22 cellular contexts compared by ENCODE assay signal in genomic region chr3:196194542-196194915, GRCh38. TPM values are rescaled to one million over a fixed set of nuclear protein-coding genes. Genes with fewer than 3 reads are reported as not detected.
DNase-seq lines count a peak whose midpoint lies in the region; ATAC-seq, FAIRE-seq and TF ChIP-seq lines count a peak whose summit lies in the region.
"Had no signal": no experiment of that assay in that cellular context is flagged by ENCODE, and none has a peak within 500 bp of the region (broad histone marks: within the 10 kb centered on the region; RNA-seq: fewer than 3 reads in every experiment).

No MANE protein-coding gene starts in this region.

- peak overlapping the region; percentile 24 for H3K9ac ChIP-seq in neuronal stem cell (ENCODE audit: low read depth, low read length, poor library complexity)

- H2AFZ ChIP-seq in neuronal stem cell (ENCODE audit: low read length) = peak overlapping the region; percentile 15

- DNase-seq in CD14-positive monocyte (ENCODE audit: low spot score) (no peak), HUDEP-2 (lab: John Stamatoyannopoulos, UW; ENCODE audit: unreplicated experiment in 76 of 76) (peak in 75 of 76 experiments; percentile 34 to 92 (median 75)), neuronal stem cell (ENCODE audit: low spot score) (no peak), LoVo (ENCODE audit: low spot score) (no peak), NCI-H1436 treated with DMSO at 0.1 percent for 48 hours (lab: John Stamatoyannopoulos, UW) (no peak), GM12892 (ENCODE audit: insufficient read length) (no peak)
- DNase-seq in activated CD8-positive, alpha-beta T cell treated with anti-CD3 and anti-CD28 coated beads, Interleukin-2, amount 10 ng/mL, durations not matched to agents 7 days and 5 days = no peak
- DNase-seq: activated CD4-positive, CD25-positive, alpha-beta regulatory T cell; brain microvascular endothelial cell; DMS53; dorsolateral prefrontal cortex; NCI-H2029 treated with DMSO at 0.1 percent for 48 hours; NCI-H510A treated with DMSO at 0.1 percent for 48 hours; occipital lobe; stimulated activated CD4-positive, alpha-beta T cell treated with anti-CD3 and anti-CD28 coated beads, Interleukin-4, amount 100 ng/mL, for 1 hour; thyroid gland had no signal

- FAIRE-seq in GM12892 (lab: Jason Lieb, UNC) = no peak

- TF ChIP-seq POLR2A in GM12892 (IDR thresholded peaks at IDR 0.05; ENCODE audit: low read depth, low read length) = no peak

- no peaks in the 10 kb centered on the region for H3K36me3 ChIP-seq in neuronal stem cell (replicated peaks in 1 of 2; ENCODE audit: control insufficient read depth in 2 of 2, insufficient read depth in 2 of 2, low read length in 2 of 2)
- H3K36me3 ChIP-seq: brain microvascular endothelial cell, thyroid gland had no signal

- no peak overlapping the region for H3K4me3 Mint-ChIP-seq in CD14-positive monocyte
- H3K4me3 Mint-ChIP-seq in activated CD8-positive, alpha-beta T cell treated with anti-CD3 and anti-CD28 coated beads, Interleukin-2, amount 10 ng/mL, durations not matched to agents 7 days and 5 days = no peak overlapping the region
- H3K4me3 Mint-ChIP-seq: activated naive CD8-positive, alpha-beta T cell; mesothelial cell of epicardium had no signal

- peak overlapping the region; percentile 61 for H2AK5ac ChIP-seq in neuronal stem cell (ENCODE audit: low read depth, low read length)

- H3K79me1 ChIP-seq in neuronal stem cell (ENCODE audit: low read depth, low read length) = peaks cover 4% of the 10 kb centered on the region

- no peak overlapping the region for H2BK15ac ChIP-seq in neuronal stem cell (ENCODE audit: low read length)

- no peak overlapping the region for H2BK12ac ChIP-seq in neuronal stem cell (ENCODE audit: low read length)

- POLR2A ChIA-PET in activated CD8-positive, alpha-beta T cell treated with anti-CD3 and anti-CD28 coated beads, Interleukin-2, amount 10 ng/mL, durations not matched to agents 7 days and 5 days (lab: Charles Lee) = interaction anchor here (0.6 to 1.8 kb wide), 5 partner anchors 9 to 124 kb away, joined by 3 to 9 read pairs (median 4); no protein-coding TSS in a partner anchor

- no peak overlapping the region for H4K91ac ChIP-seq in neuronal stem cell (ENCODE audit: low read depth, low read length, poor library complexity)

- no CpG with 5 or more reads among the region's 5 CpGs for WGBS in neuronal stem cell (ENCODE audit: extremely low coverage in 2 of 2, insufficient read length in 2 of 2, insufficient replicate concordance in 1 of 2), 2 donors

- peaks cover 0 to 2% (median 0%) of the 10 kb centered on the region in 7 donors for H3K9me3 Mint-ChIP-seq in CD14-positive monocyte
- no peaks in the 10 kb centered on the region for H3K9me3 Mint-ChIP-seq in activated CD8-positive, alpha-beta T cell treated with anti-CD3 and anti-CD28 coated beads, Interleukin-2, amount 10 ng/mL, durations not matched to agents 7 days and 5 days (ENCODE audit: insufficient read depth)
- H3K9me3 Mint-ChIP-seq: mesothelial cell of epicardium had no signal

- H3K9me3 ChIP-seq in neuronal stem cell (replicated peaks in 1 of 2; ENCODE audit: control insufficient read depth in 2 of 2, insufficient read depth in 1 of 2, low read depth in 1 of 2, low read length in 2 of 2) = no peaks in the 10 kb centered on the region
- H3K9me3 ChIP-seq: thyroid gland had no signal

- TF ChIP-seq CTCF in CD14-positive monocyte (IDR thresholded peaks at IDR 0.05) = no peak

- H3K4me3 ChIP-seq in neuronal stem cell (ENCODE audit: low read length in 2 of 2) = no peak overlapping the region
- H3K4me3 ChIP-seq: dorsolateral prefrontal cortex, thyroid gland had no signal

- no peak overlapping the region for H3K14ac ChIP-seq in neuronal stem cell (ENCODE audit: low read length)

- CTCF ChIA-PET in activated CD8-positive, alpha-beta T cell treated with anti-CD3 and anti-CD28 coated beads, Interleukin-2, amount 10 ng/mL, durations not matched to agents 7 days and 5 days (lab: Charles Lee) = interaction anchor here (5.0 to 7.3 kb wide), 2 partner anchors 14 to 120 kb away, joined by 66 read pairs; no protein-coding TSS in a partner anchor

- H2BK120ac ChIP-seq in neuronal stem cell (ENCODE audit: low read depth, low read length) = no peak overlapping the region

- H3K4me1 Mint-ChIP-seq in CD14-positive monocyte = peaks cover 45% of the 10 kb centered on the region
- peaks cover 45% of the 10 kb centered on the region for H3K4me1 Mint-ChIP-seq in activated CD8-positive, alpha-beta T cell treated with anti-CD3 and anti-CD28 coated beads, Interleukin-2, amount 10 ng/mL, durations not matched to agents 7 days and 5 days (ENCODE audit: low read depth)

- no peak overlapping the region for H3K4ac ChIP-seq in neuronal stem cell (ENCODE audit: low read length)

- H2BK5ac ChIP-seq in neuronal stem cell (ENCODE audit: low read length) = no peak overlapping the region

- peak overlapping the region; percentile 70 to 98 (median 78) for H3K27ac Mint-ChIP-seq in CD14-positive monocyte
- peak overlapping the region; percentile 63 for H3K27ac Mint-ChIP-seq in activated CD8-positive, alpha-beta T cell treated with anti-CD3 and anti-CD28 coated beads, Interleukin-2, amount 10 ng/mL, durations not matched to agents 7 days and 5 days
- H3K27ac Mint-ChIP-seq: activated naive CD8-positive, alpha-beta T cell; mesothelial cell of epicardium had no signal

- no peak overlapping the region for H3K18ac ChIP-seq in neuronal stem cell (ENCODE audit: low read length)

- H3K4me1 ChIP-seq in neuronal stem cell (ENCODE audit: control insufficient read depth in 2 of 2, insufficient read depth in 1 of 2, low read depth in 1 of 2, low read length in 2 of 2) = peaks cover 4 to 9% of the 10 kb centered on the region in 2 donors
- H3K4me1 ChIP-seq: thyroid gland had no signal

- H3K27ac ChIP-seq in neuronal stem cell (replicated peaks; ENCODE audit: low read length) = no peak overlapping the region
- H3K27ac ChIP-seq: brain microvascular endothelial cell, thyroid gland had no signal

- peaks cover 0 to 4% of the 10 kb centered on the region in 2 donors for H3K36me3 Mint-ChIP-seq in CD14-positive monocyte
- no peaks in the 10 kb centered on the region for H3K36me3 Mint-ChIP-seq in activated CD8-positive, alpha-beta T cell treated with anti-CD3 and anti-CD28 coated beads, Interleukin-2, amount 10 ng/mL, durations not matched to agents 7 days and 5 days (ENCODE audit: low read depth)
- H3K36me3 Mint-ChIP-seq: activated naive CD8-positive, alpha-beta T cell; mesothelial cell of epicardium had no signal

- peaks cover 0 to 19% (median 0%) of the 10 kb centered on the region in 3 experiments for H3K27me3 ChIP-seq in neuronal stem cell (ENCODE audit: control insufficient read depth in 3 of 3, insufficient read depth in 3 of 3, low read depth in 1 of 3, low read length in 3 of 3)
- H3K27me3 ChIP-seq: brain microvascular endothelial cell, dorsolateral prefrontal cortex, thyroid gland had no signal

- H3K27me3 Mint-ChIP-seq in CD14-positive monocyte (ENCODE audit: low read depth in 3 of 3) = peaks cover 1 to 4% (median 3%) of the 10 kb centered on the region in 3 donors
- H3K27me3 Mint-ChIP-seq in activated CD8-positive, alpha-beta T cell treated with anti-CD3 and anti-CD28 coated beads, Interleukin-2, amount 10 ng/mL, durations not matched to agents 7 days and 5 days (ENCODE audit: low read depth) = no peaks in the 10 kb centered on the region
- H3K27me3 Mint-ChIP-seq: activated naive CD8-positive, alpha-beta T cell had no signal

- intact Hi-C loops in CD14-positive monocyte (cut with micrococcal nuclease) = loop anchor here (5.0 kb wide), 2 partner anchors 37 to 42 kb away; no protein-coding TSS in a partner anchor

- ATAC-seq in activated CD8-positive, alpha-beta T cell treated with anti-CD3 and anti-CD28 coated beads, Interleukin-2, amount 10 ng/mL, durations not matched to agents 7 days and 5 days = no peak
- ATAC-seq: esophagus mucosa, HCT116 had no signal

- no peak overlapping the region for H3K4me2 ChIP-seq in neuronal stem cell (ENCODE audit: insufficient read depth, low read length, poor library complexity, severe bottlenecking)

- H4K8ac ChIP-seq in neuronal stem cell (ENCODE audit: low read depth, low read length) = no peak overlapping the region

- peak overlapping the region; percentile 80 for H3K23ac ChIP-seq in neuronal stem cell (ENCODE audit: low read depth, low read length, poor library complexity)

RNA-seq across cellular contexts. Expression of gene ZDHHC19, which starts 16.7 kb away (rescaled TPM):
- polyA plus RNA-seq in CD14-positive monocyte = not detected
- not detected for total RNA-seq in activated CD8-positive, alpha-beta T cell treated with anti-CD3 and anti-CD28 coated beads, Interleukin-2, amount 10 ng/mL, durations not matched to agents 7 days and 5 days
- 1.1 TPM for polyA plus RNA-seq in neuronal stem cell (2013, experiment 1 of 2)
- 0.84 TPM for polyA plus RNA-seq in neuronal stem cell (2013, experiment 2 of 2)
- polyA plus RNA-seq in GM12892 (2012; ENCODE audit: missing spikeins) = not detected
- total RNA-seq: esophagus mucosa, glomerular endothelial cell, HT1080, occipital lobe, thyroid gland had no signal

RNA-seq across cellular contexts. Expression of gene SLC51A, which starts 21.8 kb away (rescaled TPM):
- 1 to 10 TPM in 1 of 2 donors, under 1 TPM in 1; 0.37 to 1.1 TPM for polyA plus RNA-seq in CD14-positive monocyte
- total RNA-seq in activated CD8-positive, alpha-beta T cell treated with anti-CD3 and anti-CD28 coated beads, Interleukin-2, amount 10 ng/mL, durations not matched to agents 7 days and 5 days = not detected
- polyA plus RNA-seq in neuronal stem cell (2013, experiment 1 of 2) = 0.07 TPM
- not detected for polyA plus RNA-seq in neuronal stem cell (2013, experiment 2 of 2)
- 1.7 TPM for polyA plus RNA-seq in GM12892 (2012; ENCODE audit: missing spikeins)
- total RNA-seq: esophagus mucosa, glomerular endothelial cell, HT1080, mesothelial cell of epicardium, occipital lobe had no signal

Comparison
In these comparisons a context has a peak if more than half of its experiments do, and no peak if none do; other contexts are left out.
1. DNase-seq: peak in HUDEP-2 (75 of 76); none in CD14-positive monocyte (single experiment), activated CD8-positive, alpha-beta T cell treated with anti-CD3 and anti-CD28 coated beads, Interleukin-2, amount 10 ng/mL, durations not matched to agents 7 days and 5 days (single experiment), neuronal stem cell (single experiment), LoVo (single experiment), NCI-H1436 treated with DMSO at 0.1 percent for 48 hours (single experiment) and GM12892 (single experiment).